Comparison of ENCODE assay signal across 1 cellular context in the genomic region with DNA sequence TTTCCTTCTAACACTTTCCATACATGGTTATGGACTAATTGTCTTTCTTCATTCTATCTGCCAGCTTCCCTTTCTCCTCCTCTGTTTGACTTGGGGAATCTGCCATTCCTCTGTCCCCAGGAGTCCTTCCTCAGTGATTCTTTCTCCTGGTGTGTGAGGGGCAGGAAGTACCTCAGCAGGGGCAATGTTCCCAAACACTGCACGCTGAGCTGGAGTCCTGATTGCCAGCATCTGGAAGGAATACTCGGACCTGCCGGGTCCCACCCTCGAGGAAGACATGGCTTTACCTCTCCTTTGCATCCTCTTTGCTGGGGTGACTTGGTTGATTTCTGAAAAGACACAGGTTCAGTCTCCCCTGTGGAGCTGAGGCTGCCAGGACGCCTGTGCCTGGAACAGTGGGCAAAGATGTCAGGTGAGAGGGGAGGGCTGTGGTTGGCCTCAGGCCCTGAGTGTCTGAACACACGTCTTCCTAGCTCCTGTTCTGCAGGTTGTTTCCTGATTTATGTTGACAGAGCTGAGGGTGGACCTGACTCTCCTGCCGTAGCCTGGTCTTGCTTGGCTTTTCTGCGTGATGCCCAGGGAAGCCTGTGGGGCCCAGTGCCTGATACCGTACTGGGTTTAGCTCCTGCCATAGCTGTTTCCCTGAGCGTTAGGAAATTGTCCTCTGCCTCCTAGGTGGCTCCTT.
TF ChIP-seq lines count a peak whose summit lies in the region.

No MANE protein-coding gene starts in this region.

TF ChIP-seq in GM23338, 12 proteins besides CTCF, POLR2A, EP300 and RAD21:
- TF ChIP-seq EZH2phosphoT487 (IDR thresholded peaks at IDR 0.05; ENCODE audit: unreplicated experiment) (no peak), ZNF331 (CRISPR knock-in tag; IDR thresholded peaks at IDR 0.05; ENCODE audit: low read depth) (no peak), CREB1 (CRISPR knock-in tag; IDR thresholded peaks at IDR 0.05; ENCODE audit: low read depth) (no peak), JUNB (IDR thresholded peaks at IDR 0.05; ENCODE audit: unreplicated experiment) (no peak), NANOG (IDR thresholded peaks at IDR 0.05; ENCODE audit: borderline replicate concordance) (no peak), POLR2AphosphoS5 (IDR thresholded peaks at IDR 0.05; ENCODE audit: low read depth) (no peak; the same call in 1 of the 2 replicates), ZNF114 (CRISPR knock-in tag; IDR thresholded peaks at IDR 0.05) (no peak), EZH2 (IDR thresholded peaks at IDR 0.05; ENCODE audit: low read depth, unreplicated experiment) (no peak), STAT1 (IDR thresholded peaks at IDR 0.05; ENCODE audit: unreplicated experiment) (no peak)
- TF ChIP-seq, protein P1, sequence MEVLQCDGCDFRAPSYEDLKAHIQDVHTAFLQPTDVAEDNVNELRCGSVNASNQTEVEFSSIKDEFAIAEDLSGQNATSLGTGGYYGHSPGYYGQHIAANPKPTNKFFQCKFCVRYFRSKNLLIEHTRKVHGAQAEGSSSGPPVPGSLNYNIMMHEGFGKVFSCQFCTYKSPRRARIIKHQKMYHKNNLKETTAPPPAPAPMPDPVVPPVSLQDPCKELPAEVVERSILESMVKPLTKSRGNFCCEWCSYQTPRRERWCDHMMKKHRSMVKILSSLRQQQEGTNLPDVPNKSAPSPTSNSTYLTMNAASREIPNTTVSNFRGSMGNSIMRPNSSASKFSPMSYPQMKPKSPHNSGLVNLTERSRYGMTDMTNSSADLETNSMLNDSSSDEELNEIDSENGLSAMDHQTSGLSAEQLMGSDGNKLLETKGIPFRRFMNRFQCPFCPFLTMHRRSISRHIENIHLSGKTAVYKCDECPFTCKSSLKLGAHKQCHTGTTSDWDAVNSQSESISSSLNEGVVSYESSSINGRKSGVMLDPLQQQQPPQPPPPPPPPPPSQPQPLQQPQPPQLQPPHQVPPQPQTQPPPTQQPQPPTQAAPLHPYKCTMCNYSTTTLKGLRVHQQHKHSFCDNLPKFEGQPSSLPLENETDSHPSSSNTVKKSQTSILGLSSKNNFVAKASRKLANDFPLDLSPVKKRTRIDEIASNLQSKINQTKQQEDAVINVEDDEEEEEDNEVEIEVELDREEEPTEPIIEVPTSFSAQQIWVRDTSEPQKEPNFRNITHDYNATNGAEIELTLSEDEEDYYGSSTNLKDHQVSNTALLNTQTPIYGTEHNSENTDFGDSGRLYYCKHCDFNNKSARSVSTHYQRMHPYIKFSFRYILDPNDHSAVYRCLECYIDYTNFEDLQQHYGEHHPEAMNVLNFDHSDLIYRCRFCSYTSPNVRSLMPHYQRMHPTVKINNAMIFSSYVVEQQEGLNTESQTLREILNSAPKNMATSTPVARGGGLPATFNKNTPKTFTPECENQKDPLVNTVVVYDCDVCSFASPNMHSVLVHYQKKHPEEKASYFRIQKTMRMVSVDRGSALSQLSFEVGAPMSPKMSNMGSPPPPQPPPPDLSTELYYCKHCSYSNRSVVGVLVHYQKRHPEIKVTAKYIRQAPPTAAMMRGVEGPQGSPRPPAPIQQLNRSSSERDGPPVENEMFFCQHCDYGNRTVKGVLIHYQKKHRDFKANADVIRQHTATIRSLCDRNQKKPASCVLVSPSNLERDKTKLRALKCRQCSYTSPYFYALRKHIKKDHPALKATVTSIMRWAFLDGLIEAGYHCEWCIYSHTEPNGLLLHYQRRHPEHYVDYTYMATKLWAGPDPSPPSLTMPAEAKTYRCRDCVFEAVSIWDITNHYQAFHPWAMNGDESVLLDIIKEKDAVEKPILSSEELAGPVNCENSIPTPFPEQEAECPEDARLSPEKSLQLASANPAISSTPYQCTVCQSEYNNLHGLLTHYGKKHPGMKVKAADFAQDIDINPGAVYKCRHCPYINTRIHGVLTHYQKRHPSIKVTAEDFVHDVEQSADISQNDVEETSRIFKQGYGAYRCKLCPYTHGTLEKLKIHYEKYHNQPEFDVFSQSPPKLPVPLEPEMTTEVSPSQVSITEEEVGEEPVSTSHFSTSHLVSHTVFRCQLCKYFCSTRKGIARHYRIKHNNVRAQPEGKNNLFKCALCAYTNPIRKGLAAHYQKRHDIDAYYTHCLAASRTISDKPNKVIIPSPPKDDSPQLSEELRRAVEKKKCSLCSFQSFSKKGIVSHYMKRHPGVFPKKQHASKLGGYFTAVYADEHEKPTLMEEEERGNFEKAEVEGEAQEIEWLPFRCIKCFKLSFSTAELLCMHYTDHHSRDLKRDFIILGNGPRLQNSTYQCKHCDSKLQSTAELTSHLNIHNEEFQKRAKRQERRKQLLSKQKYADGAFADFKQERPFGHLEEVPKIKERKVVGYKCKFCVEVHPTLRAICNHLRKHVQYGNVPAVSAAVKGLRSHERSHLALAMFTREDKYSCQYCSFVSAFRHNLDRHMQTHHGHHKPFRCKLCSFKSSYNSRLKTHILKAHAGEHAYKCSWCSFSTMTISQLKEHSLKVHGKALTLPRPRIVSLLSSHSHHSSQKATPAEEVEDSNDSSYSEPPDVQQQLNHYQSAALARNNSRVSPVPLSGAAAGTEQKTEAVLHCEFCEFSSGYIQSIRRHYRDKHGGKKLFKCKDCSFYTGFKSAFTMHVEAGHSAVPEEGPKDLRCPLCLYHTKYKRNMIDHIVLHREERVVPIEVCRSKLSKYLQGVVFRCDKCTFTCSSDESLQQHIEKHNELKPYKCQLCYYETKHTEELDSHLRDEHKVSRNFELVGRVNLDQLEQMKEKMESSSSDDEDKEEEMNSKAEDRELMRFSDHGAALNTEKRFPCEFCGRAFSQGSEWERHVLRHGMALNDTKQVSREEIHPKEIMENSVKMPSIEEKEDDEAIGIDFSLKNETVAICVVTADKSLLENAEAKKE (CRISPR knock-in tag; IDR thresholded peaks at IDR 0.05), result no peak
- TF ChIP-seq, protein P2, sequence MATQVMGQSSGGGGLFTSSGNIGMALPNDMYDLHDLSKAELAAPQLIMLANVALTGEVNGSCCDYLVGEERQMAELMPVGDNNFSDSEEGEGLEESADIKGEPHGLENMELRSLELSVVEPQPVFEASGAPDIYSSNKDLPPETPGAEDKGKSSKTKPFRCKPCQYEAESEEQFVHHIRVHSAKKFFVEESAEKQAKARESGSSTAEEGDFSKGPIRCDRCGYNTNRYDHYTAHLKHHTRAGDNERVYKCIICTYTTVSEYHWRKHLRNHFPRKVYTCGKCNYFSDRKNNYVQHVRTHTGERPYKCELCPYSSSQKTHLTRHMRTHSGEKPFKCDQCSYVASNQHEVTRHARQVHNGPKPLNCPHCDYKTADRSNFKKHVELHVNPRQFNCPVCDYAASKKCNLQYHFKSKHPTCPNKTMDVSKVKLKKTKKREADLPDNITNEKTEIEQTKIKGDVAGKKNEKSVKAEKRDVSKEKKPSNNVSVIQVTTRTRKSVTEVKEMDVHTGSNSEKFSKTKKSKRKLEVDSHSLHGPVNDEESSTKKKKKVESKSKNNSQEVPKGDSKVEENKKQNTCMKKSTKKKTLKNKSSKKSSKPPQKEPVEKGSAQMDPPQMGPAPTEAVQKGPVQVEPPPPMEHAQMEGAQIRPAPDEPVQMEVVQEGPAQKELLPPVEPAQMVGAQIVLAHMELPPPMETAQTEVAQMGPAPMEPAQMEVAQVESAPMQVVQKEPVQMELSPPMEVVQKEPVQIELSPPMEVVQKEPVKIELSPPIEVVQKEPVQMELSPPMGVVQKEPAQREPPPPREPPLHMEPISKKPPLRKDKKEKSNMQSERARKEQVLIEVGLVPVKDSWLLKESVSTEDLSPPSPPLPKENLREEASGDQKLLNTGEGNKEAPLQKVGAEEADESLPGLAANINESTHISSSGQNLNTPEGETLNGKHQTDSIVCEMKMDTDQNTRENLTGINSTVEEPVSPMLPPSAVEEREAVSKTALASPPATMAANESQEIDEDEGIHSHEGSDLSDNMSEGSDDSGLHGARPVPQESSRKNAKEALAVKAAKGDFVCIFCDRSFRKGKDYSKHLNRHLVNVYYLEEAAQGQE (IDR thresholded peaks at IDR 0.05; ENCODE audit: unreplicated experiment), result no peak
- TF ChIP-seq, protein P3, sequence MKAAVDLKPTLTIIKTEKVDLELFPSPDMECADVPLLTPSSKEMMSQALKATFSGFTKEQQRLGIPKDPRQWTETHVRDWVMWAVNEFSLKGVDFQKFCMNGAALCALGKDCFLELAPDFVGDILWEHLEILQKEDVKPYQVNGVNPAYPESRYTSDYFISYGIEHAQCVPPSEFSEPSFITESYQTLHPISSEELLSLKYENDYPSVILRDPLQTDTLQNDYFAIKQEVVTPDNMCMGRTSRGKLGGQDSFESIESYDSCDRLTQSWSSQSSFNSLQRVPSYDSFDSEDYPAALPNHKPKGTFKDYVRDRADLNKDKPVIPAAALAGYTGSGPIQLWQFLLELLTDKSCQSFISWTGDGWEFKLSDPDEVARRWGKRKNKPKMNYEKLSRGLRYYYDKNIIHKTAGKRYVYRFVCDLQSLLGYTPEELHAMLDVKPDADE (IDR thresholded peaks at IDR 0.05), result no peak
TF ChIP-seq in GM23338: peak in this region for 0.
